ENCODE assay signal across 25 cellular contexts in the genomic region with DNA sequence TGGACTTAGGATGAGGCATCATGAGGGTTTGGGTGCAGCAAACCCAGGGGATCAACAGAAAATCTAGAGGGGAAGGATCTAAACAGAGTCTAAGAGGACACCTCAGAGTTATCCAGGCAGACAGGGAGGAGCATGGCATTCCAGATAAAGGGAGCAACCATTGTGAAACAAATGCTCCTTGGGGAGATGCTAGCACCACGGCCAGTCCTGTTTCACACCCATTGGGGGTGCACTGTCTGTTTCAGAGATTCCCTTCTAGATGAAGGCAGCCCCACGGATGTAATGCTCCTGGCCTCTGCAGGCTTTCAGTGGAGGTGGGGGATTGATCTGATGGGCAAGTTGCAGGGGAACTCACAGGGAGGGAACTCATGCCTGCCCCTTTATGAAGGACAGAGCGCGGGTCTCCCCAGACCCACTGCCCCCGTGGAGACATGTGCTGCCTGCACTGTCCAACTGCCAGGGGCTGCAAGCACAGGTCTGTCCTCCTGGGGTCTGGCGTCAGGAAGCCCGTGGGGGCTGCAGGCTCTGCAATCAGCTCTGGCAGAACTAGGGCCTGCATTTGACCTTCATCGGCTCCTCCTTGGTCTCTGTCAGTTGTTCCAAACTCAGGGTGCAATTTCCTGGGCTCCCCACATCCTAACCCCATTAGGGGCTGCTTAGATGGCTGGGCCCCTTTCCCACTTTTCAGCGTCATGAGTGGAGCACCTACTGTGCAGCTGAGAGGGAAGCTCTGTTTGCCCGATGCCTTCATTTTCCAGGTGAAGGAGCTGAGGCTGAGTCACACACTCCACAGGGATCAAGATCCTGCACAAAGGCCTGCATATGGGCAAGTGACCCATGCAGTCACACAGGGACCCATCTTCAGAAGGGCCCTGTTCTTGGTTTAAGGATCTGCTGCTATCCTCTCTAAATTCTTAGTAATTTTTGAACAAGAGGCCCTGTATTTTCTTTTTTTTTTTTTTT.
DNase-seq lines count a peak whose midpoint lies in the region; ATAC-seq and TF ChIP-seq lines count a peak whose summit lies in the region.
"Had no signal": no experiment of that assay in that cellular context is flagged by ENCODE, and none has a peak within 500 bp of the region (broad histone marks: within the 10 kb centered on the region; RNA-seq: fewer than 3 reads in every experiment).

No MANE protein-coding gene starts in this region.

- H3K27me3 ChIP-seq in PC-9 (ENCODE audit: insufficient read depth, low read depth): no peaks in the 10 kb centered on the region
- no peaks in the 10 kb centered on the region for H3K27me3 ChIP-seq in endodermal cell (ENCODE audit: control insufficient read depth, insufficient read depth, low read length, poor library complexity, severe bottlenecking)
- H3K27me3 ChIP-seq: foreskin keratinocyte, pancreas, sigmoid colon, uterus had no signal

- H3K27me3 Mint-ChIP-seq in endodermal cell (ENCODE audit: insufficient read depth): no peaks in the 10 kb centered on the region
- peaks cover 0 to 2% (median 0%) of the 10 kb centered on the region in 5 donors for H3K27me3 Mint-ChIP-seq in naive thymus-derived CD8-positive, alpha-beta T cell
- H3K27me3 Mint-ChIP-seq: activated CD8-positive, alpha-beta memory T cell treated with anti-CD3 and anti-CD28 coated beads, Interleukin-2, amount 10 ng/mL, durations not matched to agents 7 days and 5 days; activated naive CD4-positive, alpha-beta T cell treated with anti-CD3 and anti-CD28 coated beads, Interleukin-2, amount 50 U/mL, for 24 hours had no signal

- peaks cover 21% of the 10 kb centered on the region; the same call in 1 of the 2 replicates for H3F3A ChIP-seq in PC-9 (ENCODE audit: insufficient read depth, low read depth)

- H3K9me3 ChIP-seq in PC-9 (ENCODE audit: insufficient read depth, low read depth) (no peaks in the 10 kb centered on the region), endodermal cell (ENCODE audit: control insufficient read depth, low read length) (no peaks in the 10 kb centered on the region)
- H3K9me3 ChIP-seq: pancreas, sigmoid colon, uterus had no signal

- no peak overlapping the region for H3K4me3 Mint-ChIP-seq in endodermal cell
- H3K4me3 Mint-ChIP-seq in naive thymus-derived CD8-positive, alpha-beta T cell: no peak overlapping the region
- H3K4me3 Mint-ChIP-seq: activated CD8-positive, alpha-beta memory T cell treated with anti-CD3 and anti-CD28 coated beads, Interleukin-2, amount 10 ng/mL, durations not matched to agents 7 days and 5 days; activated naive CD4-positive, alpha-beta T cell treated with anti-CD3 and anti-CD28 coated beads, Interleukin-2, amount 50 U/mL, for 24 hours had no signal

- intact Hi-C loops in PC-9 (cut with micrococcal nuclease; ENCODE audit: unreplicated experiment) (loop anchor here (2.0 kb wide), 1 partner anchor 197 kb away; no protein-coding TSS in a partner anchor), sciatic nerve (cut with DNase I) (no loop called here)

- no peak overlapping the region for H3K9ac ChIP-seq in endodermal cell (ENCODE audit: extremely low read depth, low read length, poor library complexity, severe bottlenecking)

- BruUV-seq in PC-9 (replicated peaks; lab: Mats Ljungman, UMichigan): no TSS peak

- H3K4me1 Mint-ChIP-seq in endodermal cell: peaks cover 18% of the 10 kb centered on the region
- peaks cover 17 to 33% (median 30%) of the 10 kb centered on the region in 4 donors for H3K4me1 Mint-ChIP-seq in naive thymus-derived CD8-positive, alpha-beta T cell

- CTCF ChIA-PET in PC-9 (lab: Charles Lee): no interaction called here

- H3K4me3 ChIP-seq in PC-9 (no peak overlapping the region), endodermal cell (ENCODE audit: low read length) (no peak overlapping the region)
- H3K4me3 ChIP-seq: pancreas, sigmoid colon, uterus had no signal

- H3K36me3 ChIP-seq in PC-9 (ENCODE audit: low read depth) (no peaks in the 10 kb centered on the region), endodermal cell (ENCODE audit: control insufficient read depth, insufficient read depth, low read length) (no peaks in the 10 kb centered on the region)
- H3K36me3 ChIP-seq: pancreas, sigmoid colon, uterus had no signal

- WGBS in endodermal cell (ENCODE audit: insufficient coverage in 1 of 2, insufficient read length in 1 of 2), 2 experiments: 77 to 80% methylated on average over 10 of the region's 10 CpGs

- no peaks in the 10 kb centered on the region for H3K9me3 Mint-ChIP-seq in endodermal cell
- H3K9me3 Mint-ChIP-seq in naive thymus-derived CD8-positive, alpha-beta T cell: peaks cover 0 to 2% (median 0%) of the 10 kb centered on the region in 9 donors
- H3K9me3 Mint-ChIP-seq: activated naive CD4-positive, alpha-beta T cell treated with anti-CD3 and anti-CD28 coated beads, Interleukin-2, amount 50 U/mL, for 24 hours had no signal

- H2AFZ ChIP-seq in PC-9: no peak overlapping the region

- peak overlapping the region; percentile 34; the same call in 1 of the 2 replicates for H3K4me2 ChIP-seq in PC-9

- no peaks in the 10 kb centered on the region for H3K79me2 ChIP-seq in PC-9 (ENCODE audit: low read depth)

- no peak for ATAC-seq in naive thymus-derived CD8-positive, alpha-beta T cell
- no peak for ATAC-seq in HG03108 (IDR thresholded peaks at IDR 0.05; ENCODE audit: unreplicated experiment)
- no peak for ATAC-seq in sciatic nerve
- ATAC-seq: activated CD8-positive, alpha-beta memory T cell treated with anti-CD3 and anti-CD28 coated beads, Interleukin-2, amount 10 ng/mL, durations not matched to agents 7 days and 5 days had no signal

- peaks cover 33% of the 10 kb centered on the region for H3K4me1 ChIP-seq in PC-9 (replicated peaks; ENCODE audit: insufficient read depth)
- H3K4me1 ChIP-seq in endodermal cell (ENCODE audit: control insufficient read depth, insufficient read depth, low read length): peaks cover 17% of the 10 kb centered on the region
- H3K4me1 ChIP-seq: pancreas, uterus had no signal

- peak overlapping the region; percentile 93 for H3K27ac Mint-ChIP-seq in endodermal cell
- H3K27ac Mint-ChIP-seq in naive thymus-derived CD8-positive, alpha-beta T cell: peak overlapping the region in 7 of 10 donors; percentile 27 to 91 (median 42)
- H3K27ac Mint-ChIP-seq: activated CD8-positive, alpha-beta memory T cell treated with anti-CD3 and anti-CD28 coated beads, Interleukin-2, amount 10 ng/mL, durations not matched to agents 7 days and 5 days had no signal

- H3K27ac ChIP-seq in PC-9 (no peak overlapping the region), endodermal cell (ENCODE audit: low read depth, low read length) (peak overlapping the region; percentile 67)
- H3K27ac ChIP-seq: pancreas, sigmoid colon, uterus had no signal

- H3K36me3 Mint-ChIP-seq in endodermal cell (ENCODE audit: low read depth): no peaks in the 10 kb centered on the region
- H3K36me3 Mint-ChIP-seq in naive thymus-derived CD8-positive, alpha-beta T cell: peaks cover 0 to 3% (median 0%) of the 10 kb centered on the region in 3 donors
- H3K36me3 Mint-ChIP-seq: activated CD8-positive, alpha-beta memory T cell treated with anti-CD3 and anti-CD28 coated beads, Interleukin-2, amount 10 ng/mL, durations not matched to agents 7 days and 5 days; activated naive CD4-positive, alpha-beta T cell treated with anti-CD3 and anti-CD28 coated beads, Interleukin-2, amount 50 U/mL, for 24 hours had no signal

- POLR2A ChIA-PET in PC-9 (lab: Charles Lee; ENCODE audit: unreplicated experiment): interaction anchor here (0.7 kb wide), 1 partner anchor 361 kb away, joined by 14 read pairs; no protein-coding TSS in a partner anchor
- POLR2A ChIA-PET in naive thymus-derived CD8-positive, alpha-beta T cell (lab: Charles Lee): interaction anchor here (1.4 kb wide), 1 partner anchor 9 kb away, joined by 4 read pairs; no protein-coding TSS in a partner anchor

- H4K20me1 ChIP-seq in PC-9 (ENCODE audit: insufficient read depth): no peaks in the 10 kb centered on the region

- TF ChIP-seq CTCF in PC-9 (conservative IDR thresholded peaks at IDR 0.05) (no peak), endodermal cell (conservative IDR thresholded peaks at IDR 0.05) (no peak)

- no peaks in the 10 kb centered on the region for H3K9me2 ChIP-seq in PC-9 (ENCODE audit: insufficient read depth)

- DNase-seq in DMS53 treated with DMSO at 0.1 percent for 48 hours (lab: John Stamatoyannopoulos, UW; ENCODE audit: unreplicated experiment): peak; percentile 6
- DNase-seq in PC-9: no peak
- peak; percentile 74 for DNase-seq in endodermal cell
- DNase-seq in naive thymus-derived CD8-positive, alpha-beta T cell: no peak
- no peak for DNase-seq in hippocampal formation (lab: John Stamatoyannopoulos, UW)
- no peak for DNase-seq in mucosa of gallbladder (ENCODE audit: low spot score)
- no peak for DNase-seq in sciatic nerve (ENCODE audit: low spot score)
- DNase-seq: activated CD4-positive, alpha-beta T cell treated with anti-CD3 and anti-CD28 coated beads for 4 hours; activated CD8-positive, alpha-beta memory T cell treated with anti-CD3 and anti-CD28 coated beads, Interleukin-2, amount 10 ng/mL, durations not matched to agents 7 days and 5 days; aorta; erythroblast; HCEC 1CT; KG1; kidney; NCI-H1694; NCI-H2171 treated with DMSO at 0.1 percent for 48 hours; NCI-H69; pancreas; SHP77; sigmoid colon; SW 1271; uterus had no signal

Comparison
In these comparisons a context has a peak if more than half of its experiments do, and no peak if none do; other contexts are left out.
1. DNase-seq: peak in DMS53 treated with DMSO at 0.1 percent for 48 hours (single experiment) and endodermal cell (single experiment); none in PC-9 (0 of 2), naive thymus-derived CD8-positive, alpha-beta T cell (0 of 10), hippocampal formation (0 of 2), mucosa of gallbladder (single experiment) and sciatic nerve (single experiment).